Comparison of ENCODE assay signal across 1 cellular context in genomic region chr9:135903358-135903656, GRCh38.
TF ChIP-seq lines count a peak whose summit lies in the region.

No MANE protein-coding gene starts in this region.

TF ChIP-seq in HepG2, 621 proteins besides CTCF, POLR2A, EP300 and RAD21:
- TF ChIP-seq ZNF841 (CRISPR knock-in tag; IDR thresholded peaks at IDR 0.05; ENCODE audit: borderline replicate concordance) (no peak), MAF1 (CRISPR knock-in tag; IDR thresholded peaks at IDR 0.05; ENCODE audit: borderline replicate concordance) (no peak), HOMEZ (CRISPR knock-in tag; IDR thresholded peaks at IDR 0.05; ENCODE audit: low read depth) (no peak), ZNF609 (CRISPR knock-in tag; IDR thresholded peaks at IDR 0.05; ENCODE audit: borderline replicate concordance) (no peak), NFRKB (IDR thresholded peaks at IDR 0.05) (no peak), ZBTB3 (CRISPR knock-in tag; IDR thresholded peaks at IDR 0.05; ENCODE audit: borderline replicate concordance, low read depth) (no peak), ZNF878 (CRISPR knock-in tag; IDR thresholded peaks at IDR 0.05) (no peak), ZNF343 (CRISPR knock-in tag; IDR thresholded peaks at IDR 0.05) (no peak), THAP11 (CRISPR knock-in tag; IDR thresholded peaks at IDR 0.05) (no peak), CCDC6 (CRISPR knock-in tag; IDR thresholded peaks at IDR 0.05) (no peak), MED8 (CRISPR knock-in tag; IDR thresholded peaks at IDR 0.05; ENCODE audit: insufficient replicate concordance) (no peak), MTA1 (CRISPR knock-in tag; IDR thresholded peaks at IDR 0.05; ENCODE audit: borderline replicate concordance) (no peak), MZF1 (CRISPR knock-in tag; IDR thresholded peaks at IDR 0.05; ENCODE audit: borderline replicate concordance) (no peak), FOXK1 (CRISPR knock-in tag; IDR thresholded peaks at IDR 0.05; ENCODE audit: borderline replicate concordance, low read depth) (no peak), HNF1B (CRISPR knock-in tag; IDR thresholded peaks at IDR 0.05) (no peak)
- TF ChIP-seq, protein P1, sequence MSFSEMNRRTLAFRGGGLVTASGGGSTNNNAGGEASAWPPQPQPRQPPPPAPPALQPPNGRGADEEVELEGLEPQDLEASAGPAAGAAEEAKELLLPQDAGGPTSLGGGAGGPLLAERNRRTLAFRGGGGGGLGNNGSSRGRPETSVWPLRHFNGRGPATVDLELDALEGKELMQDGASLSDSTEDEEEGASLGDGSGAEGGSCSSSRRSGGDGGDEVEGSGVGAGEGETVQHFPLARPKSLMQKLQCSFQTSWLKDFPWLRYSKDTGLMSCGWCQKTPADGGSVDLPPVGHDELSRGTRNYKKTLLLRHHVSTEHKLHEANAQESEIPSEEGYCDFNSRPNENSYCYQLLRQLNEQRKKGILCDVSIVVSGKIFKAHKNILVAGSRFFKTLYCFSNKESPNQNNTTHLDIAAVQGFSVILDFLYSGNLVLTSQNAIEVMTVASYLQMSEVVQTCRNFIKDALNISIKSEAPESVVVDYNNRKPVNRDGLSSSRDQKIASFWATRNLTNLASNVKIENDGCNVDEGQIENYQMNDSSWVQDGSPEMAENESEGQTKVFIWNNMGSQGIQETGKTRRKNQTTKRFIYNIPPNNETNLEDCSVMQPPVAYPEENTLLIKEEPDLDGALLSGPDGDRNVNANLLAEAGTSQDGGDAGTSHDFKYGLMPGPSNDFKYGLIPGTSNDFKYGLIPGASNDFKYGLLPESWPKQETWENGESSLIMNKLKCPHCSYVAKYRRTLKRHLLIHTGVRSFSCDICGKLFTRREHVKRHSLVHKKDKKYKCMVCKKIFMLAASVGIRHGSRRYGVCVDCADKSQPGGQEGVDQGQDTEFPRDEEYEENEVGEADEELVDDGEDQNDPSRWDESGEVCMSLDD (CRISPR knock-in tag; IDR thresholded peaks at IDR 0.05; ENCODE audit: borderline replicate concordance), result no peak
- TF ChIP-seq, protein P2, sequence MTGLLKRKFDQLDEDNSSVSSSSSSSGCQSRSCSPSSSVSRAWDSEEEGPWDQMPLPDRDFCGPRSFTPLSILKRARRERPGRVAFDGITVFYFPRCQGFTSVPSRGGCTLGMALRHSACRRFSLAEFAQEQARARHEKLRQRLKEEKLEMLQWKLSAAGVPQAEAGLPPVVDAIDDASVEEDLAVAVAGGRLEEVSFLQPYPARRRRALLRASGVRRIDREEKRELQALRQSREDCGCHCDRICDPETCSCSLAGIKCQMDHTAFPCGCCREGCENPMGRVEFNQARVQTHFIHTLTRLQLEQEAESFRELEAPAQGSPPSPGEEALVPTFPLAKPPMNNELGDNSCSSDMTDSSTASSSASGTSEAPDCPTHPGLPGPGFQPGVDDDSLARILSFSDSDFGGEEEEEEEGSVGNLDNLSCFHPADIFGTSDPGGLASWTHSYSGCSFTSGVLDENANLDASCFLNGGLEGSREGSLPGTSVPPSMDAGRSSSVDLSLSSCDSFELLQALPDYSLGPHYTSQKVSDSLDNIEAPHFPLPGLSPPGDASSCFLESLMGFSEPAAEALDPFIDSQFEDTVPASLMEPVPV (CRISPR knock-in tag; IDR thresholded peaks at IDR 0.05), result no peak
TF ChIP-seq in HepG2: peak in this region for 0.
